ENCODE assay signal across 20 cellular contexts in the genomic region with DNA sequence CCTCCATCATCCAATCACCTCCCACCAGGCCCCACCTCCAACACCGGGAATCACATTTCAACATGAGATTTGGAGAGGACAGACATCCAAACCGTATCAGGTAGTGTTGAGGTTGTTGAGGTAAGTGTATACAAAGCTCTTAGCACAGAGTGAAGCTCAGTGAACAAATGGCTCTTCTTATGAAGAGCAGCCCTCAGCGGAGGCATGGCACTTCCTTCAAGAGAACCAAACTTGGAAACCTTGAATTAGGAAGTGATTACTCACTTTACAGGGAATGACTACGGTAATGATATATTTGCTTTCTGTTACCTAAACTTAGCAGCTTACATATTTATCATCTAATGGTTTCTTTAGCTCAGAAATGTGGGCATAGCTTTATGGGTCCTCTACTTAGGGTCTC.
"Had no signal": no experiment of that assay in that cellular context is flagged by ENCODE, and none has a peak within 500 bp of the region (broad histone marks: within the 10 kb centered on the region; RNA-seq: fewer than 3 reads in every experiment).

No MANE protein-coding gene starts in this region.

- H3K4me1 ChIP-seq: left ventricle myocardium inferior, suprapubic skin had no signal

- H3K4me3 Mint-ChIP-seq: activated T-cell treated with anti-CD3 and anti-CD28 coated beads, Interleukin-2, amount 50 U/mL, for 4 hours had no signal

- H3K4me3 ChIP-seq: left ventricle myocardium inferior, skin epidermis, suprapubic skin had no signal

- ATAC-seq: activated CD4-positive, CD25-positive, alpha-beta regulatory T cell treated with anti-CD3 and anti-CD28 coated beads, Interleukin-2, amount 50 U/mL, for 24 hours; activated T-cell treated with anti-CD3 and anti-CD28 coated beads, Interleukin-2, amount 50 U/mL, for 4 hours; esophagus mucosa; right cardiac atrium; stimulated activated naive CD8-positive, alpha-beta T cell treated with anti-CD3 and anti-CD28 coated beads, Interleukin-15, Interleukin-2, amounts not matched to agents 100 U/mL and 50 U/mL, for 24 hours had no signal

- H3K27ac ChIP-seq: left ventricle myocardium inferior, skin epidermis, suprapubic skin had no signal

- H3K27me3 ChIP-seq: suprapubic skin had no signal

- H3K36me3 Mint-ChIP-seq: naive B cell had no signal

- DNase-seq: activated CD4-positive, alpha-beta T cell treated with anti-CD3 and anti-CD28 coated beads, Interleukin-2, amount 50 U/mL, for 4 hours; activated gamma-delta T cell treated with Interleukin-2 at 50 U/mL for 16 hours; activated T-cell treated with anti-CD3 and anti-CD28 coated beads, Interleukin-2, amount 50 U/mL, for 4 hours; amniotic stem cell; left ventricle myocardium inferior; naive B cell; occipital lobe; right cardiac atrium; stimulated activated CD4-positive, alpha-beta T cell treated with anti-CD3 and anti-CD28 coated beads, Interleukin-15, amount 100 ng/mL, for 24 hours; stimulated activated CD4-positive, alpha-beta T cell treated with anti-CD3 and anti-CD28 coated beads, Interleukin-4, amount 100 ng/mL, for 1 hour; stimulated activated naive CD8-positive, alpha-beta T cell treated with anti-CD3 and anti-CD28 coated beads, Interleukin-15, Interleukin-2, amounts not matched to agents 100 U/mL and 50 U/mL, for 24 hours; trophoblast cell had no signal

- H3K36me3 ChIP-seq: left ventricle myocardium inferior, suprapubic skin had no signal

- FAIRE-seq: colon, keratinocyte had no signal

- H3K9me3 ChIP-seq: left ventricle myocardium inferior, suprapubic skin had no signal

- H3K9me3 Mint-ChIP-seq: activated T-cell treated with anti-CD3 and anti-CD28 coated beads, Interleukin-2, amount 50 U/mL, for 4 hours had no signal

- H3K27ac Mint-ChIP-seq: progenitor cell of endocrine pancreas had no signal

- H3K27me3 Mint-ChIP-seq: activated naive CD8-positive, alpha-beta T cell; naive B cell had no signal
